8 cellular contexts compared by ENCODE assay signal in the genomic region with DNA sequence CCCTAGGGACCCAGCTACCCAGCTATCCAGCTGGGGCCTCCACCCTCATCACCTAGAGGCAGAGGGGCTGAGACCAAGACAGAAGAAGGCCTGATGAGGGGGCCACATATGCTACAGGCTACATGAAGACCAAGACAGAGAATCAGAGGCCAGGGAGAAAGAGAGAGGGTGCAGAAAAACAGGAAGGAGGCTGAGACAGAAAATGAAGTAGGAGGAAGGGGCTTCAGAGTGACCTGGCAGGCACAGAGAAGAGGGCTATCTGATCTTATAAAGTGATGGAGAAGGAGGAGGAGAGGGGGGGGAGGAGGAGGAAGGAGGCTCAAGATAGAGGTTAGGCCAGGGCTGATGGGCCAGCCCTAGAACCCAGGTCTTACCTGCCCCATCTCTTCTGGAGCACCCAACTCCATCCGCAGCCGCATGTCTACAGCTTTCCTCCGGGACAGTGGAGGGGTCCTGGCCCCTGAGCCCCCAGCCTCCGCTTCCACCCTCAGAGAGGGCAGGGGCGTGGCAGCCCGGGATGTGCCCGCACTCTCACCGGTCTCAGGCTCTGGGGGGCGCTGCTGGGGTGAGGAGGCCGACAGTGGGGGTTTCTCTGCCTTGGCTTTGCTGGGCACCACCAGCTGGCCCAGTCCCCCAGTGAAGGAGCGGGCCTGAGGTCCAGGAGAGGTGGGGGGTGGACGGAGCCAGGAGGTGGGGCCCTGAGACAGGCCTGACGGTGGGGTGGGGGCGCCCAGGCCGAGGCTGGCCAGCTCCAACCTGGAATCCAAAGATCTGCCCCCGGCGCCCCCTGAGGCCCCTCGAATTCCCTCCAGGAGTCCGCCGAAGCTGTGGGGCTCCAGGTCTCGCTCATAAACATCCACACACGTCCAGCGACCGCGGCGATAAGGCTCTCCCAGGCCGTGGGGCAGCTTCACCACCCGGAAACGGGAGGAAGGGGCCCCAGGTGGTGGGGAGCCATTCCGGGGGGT. TPM values are rescaled to one million over a fixed set of nuclear protein-coding genes. Genes with fewer than 3 reads are reported as not detected.
DNase-seq lines count a peak whose midpoint lies in the region; TF ChIP-seq lines count a peak whose summit lies in the region.

No MANE protein-coding gene starts in this region.

- WGBS in smooth muscle cell (ENCODE audit: low lambda C conversion rate) = 56% methylated on average over 23 of the region's 30 CpGs

- H3K9ac ChIP-seq in smooth muscle cell (ENCODE audit: low read depth) = peak overlapping the region; percentile 83

- TF ChIP-seq CTCF in smooth muscle cell (IDR thresholded peaks at IDR 0.05; ENCODE audit: borderline replicate concordance, insufficient read depth, poor library complexity, severe bottlenecking) = no peak

- no peaks in the 10 kb centered on the region for H3K9me3 ChIP-seq in smooth muscle cell (replicated peaks; ENCODE audit: low read depth)

- peak overlapping the region; percentile 90 for H3K4me3 ChIP-seq in smooth muscle cell

- H3K4me1 ChIP-seq in smooth muscle cell (ENCODE audit: low read depth) = peaks cover 16% of the 10 kb centered on the region

- H3K79me2 ChIP-seq in smooth muscle cell (ENCODE audit: low read depth) = peaks cover 31% of the 10 kb centered on the region

- DNase-seq in activated T-cell treated with anti-CD3 and anti-CD28 coated beads for 48 hours (ENCODE audit: low read depth) (peak; percentile 53), activated T-cell treated with anti-CD3 and anti-CD28 coated beads for 4 hours (no peak), germinal center (ENCODE audit: low spot score) (peak; percentile 37), smooth muscle cell (lab: John Stamatoyannopoulos, UW; ENCODE audit: unreplicated experiment) (no peak), pons (ENCODE audit: low spot score) (no peak), NCI-H2081 (lab: John Stamatoyannopoulos, UW) (no peak), HT-29 (ENCODE audit: low spot score) (no peak)
- peak; percentile 75 to 77 for DNase-seq in activated T-cell treated with anti-CD3 and anti-CD28 coated beads, Interleukin-2, amount 50 U/mL, for 48 hours

- H3K27me3 ChIP-seq in smooth muscle cell (ENCODE audit: low read depth) = no peaks in the 10 kb centered on the region

- H3K36me3 ChIP-seq in smooth muscle cell (ENCODE audit: low read depth) = no peaks in the 10 kb centered on the region

- no peak overlapping the region for H3K27ac ChIP-seq in smooth muscle cell (ENCODE audit: low read depth)

- no peak overlapping the region for H2AFZ ChIP-seq in smooth muscle cell (ENCODE audit: low read depth)

- H4K20me1 ChIP-seq in smooth muscle cell (ENCODE audit: low read depth) = peaks cover 36% of the 10 kb centered on the region

- peak overlapping the region; percentile 99 for H3K4me2 ChIP-seq in smooth muscle cell

- no peaks in the 10 kb centered on the region for H3F3A ChIP-seq in smooth muscle cell (ENCODE audit: low read depth)

RNA-seq across cellular contexts. Expression of gene TSC22D4, which starts 1.8 kb away (rescaled TPM):
- 14.5 and 20.0 TPM in 2 replicates for total RNA-seq in smooth muscle cell
- polyA plus RNA-seq in smooth muscle cell = 46.9 and 51.1 TPM in 2 replicates
- 102 and 123 TPM in 2 replicates for total RNA-seq in HT-29 (2014; rRNA removed; shearing (Covaris generic))

RNA-seq across cellular contexts. Expression of gene NYAP1, which starts 6.5 kb away (rescaled TPM):
- total RNA-seq in smooth muscle cell = 1.6 and 2.3 TPM in 2 replicates
- 0.07 TPM in 1 of 2 replicates, not detected in the other for polyA plus RNA-seq in smooth muscle cell
- 0.03 and 0.21 TPM in 2 replicates for total RNA-seq in HT-29 (2014; rRNA removed; shearing (Covaris generic))

RNA-seq across cellular contexts. Expression of gene SPACDR, which starts 13.1 kb away (rescaled TPM):
- not detected in 2 replicates for total RNA-seq in smooth muscle cell
- polyA plus RNA-seq in smooth muscle cell = 0.58 and 2.2 TPM in 2 replicates
- total RNA-seq in HT-29 (2014; rRNA removed; shearing (Covaris generic)) = 0.21 and 0.64 TPM in 2 replicates

RNA-seq across cellular contexts. Expression of gene PPP1R35, which starts 40.9 kb away (rescaled TPM):
- 12.5 and 21.5 TPM in 2 replicates for total RNA-seq in smooth muscle cell
- polyA plus RNA-seq in smooth muscle cell = 41.6 and 46.0 TPM in 2 replicates
- 102 and 110 TPM in 2 replicates for total RNA-seq in HT-29 (2014; rRNA removed; shearing (Covaris generic))

RNA-seq across cellular contexts. Expression of gene MEPCE, which starts 47.6 kb away (rescaled TPM):
- total RNA-seq in smooth muscle cell = 19.7 and 20.3 TPM in 2 replicates
- 14.8 and 14.9 TPM in 2 replicates for polyA plus RNA-seq in smooth muscle cell
- 80.9 and 89.1 TPM in 2 replicates for total RNA-seq in HT-29 (2014; rRNA removed; shearing (Covaris generic))

Comparison
In these comparisons a context has a peak if more than half of its experiments do, and no peak if none do; other contexts are left out.
1. DNase-seq: peak in activated T-cell treated with anti-CD3 and anti-CD28 coated beads for 48 hours (single experiment), activated T-cell treated with anti-CD3 and anti-CD28 coated beads, Interleukin-2, amount 50 U/mL, for 48 hours (2 of 2) and germinal center (single experiment); none in activated T-cell treated with anti-CD3 and anti-CD28 coated beads for 4 hours (single experiment), smooth muscle cell (single experiment), pons (single experiment), NCI-H2081 (0 of 2) and HT-29 (single experiment).